11 cellular contexts compared by ENCODE assay signal in the genomic region with DNA sequence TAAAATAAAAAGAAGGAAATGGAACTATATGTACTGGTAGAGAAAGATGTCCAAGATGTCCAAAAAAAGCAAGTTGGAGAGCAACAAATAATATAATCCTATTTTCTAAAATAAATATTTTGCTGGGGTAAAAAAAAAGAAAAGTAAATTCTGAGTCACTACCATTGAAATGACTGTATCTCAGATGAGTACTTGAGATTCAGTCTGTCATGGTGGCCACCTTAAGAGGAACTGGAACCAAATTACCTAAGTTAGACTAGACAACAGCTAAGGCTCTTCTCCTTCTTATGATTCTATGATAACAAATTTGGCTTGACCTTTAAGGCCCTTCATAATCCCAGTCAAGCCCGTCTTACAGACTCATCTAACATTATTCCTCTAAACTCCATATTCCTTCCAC.
DNase-seq lines count a peak whose midpoint lies in the region; ATAC-seq and TF ChIP-seq lines count a peak whose summit lies in the region.
"Had no signal": no experiment of that assay in that cellular context is flagged by ENCODE, and none has a peak within 500 bp of the region (broad histone marks: within the 10 kb centered on the region; RNA-seq: fewer than 3 reads in every experiment).

No MANE protein-coding gene starts in this region.

- peaks cover 0 to 4% of the 10 kb centered on the region in 2 donors for H3K36me3 Mint-ChIP-seq in CD14-positive monocyte
- H3K36me3 Mint-ChIP-seq in activated naive CD4-positive, alpha-beta T cell treated with anti-CD3 and anti-CD28 coated beads for 36 hours (ENCODE audit: low read depth): no peaks in the 10 kb centered on the region
- H3K36me3 Mint-ChIP-seq: activated CD8-positive, alpha-beta memory T cell treated with anti-CD3 and anti-CD28 coated beads, Interleukin-2, amount 10 ng/mL, durations not matched to agents 7 days and 5 days had no signal

- H3K27ac ChIP-seq in esophagus muscularis mucosa (replicated peaks in 1 of 4): peak overlapping the region; percentile 64 to 71 (median 68)

- peaks cover 32% of the 10 kb centered on the region for H3K4me1 Mint-ChIP-seq in CD14-positive monocyte
- peaks cover 2% of the 10 kb centered on the region for H3K4me1 Mint-ChIP-seq in activated naive CD4-positive, alpha-beta T cell treated with anti-CD3 and anti-CD28 coated beads for 36 hours (ENCODE audit: low read depth)

- no peak for TF ChIP-seq EP300 in esophagus muscularis mucosa (IDR thresholded peaks at IDR 0.05)

- no peak overlapping the region for H3K4me3 ChIP-seq in esophagus muscularis mucosa

- H3K27me3 Mint-ChIP-seq in CD14-positive monocyte (ENCODE audit: low read depth in 3 of 3): peaks cover 11 to 18% (median 17%) of the 10 kb centered on the region in 3 donors
- peaks cover 4% of the 10 kb centered on the region for H3K27me3 Mint-ChIP-seq in activated naive CD4-positive, alpha-beta T cell treated with anti-CD3 and anti-CD28 coated beads for 36 hours (ENCODE audit: low read depth)

- CTCF ChIA-PET in activated naive CD4-positive, alpha-beta T cell treated with anti-CD3 and anti-CD28 coated beads for 36 hours (lab: Charles Lee): no interaction called here

- TF ChIP-seq CTCF in esophagus muscularis mucosa (IDR thresholded peaks at IDR 0.05) (no peak), CD14-positive monocyte (IDR thresholded peaks at IDR 0.05) (no peak)

- no peak for TF ChIP-seq POLR2A in esophagus muscularis mucosa (IDR thresholded peaks at IDR 0.05; ENCODE audit: low read depth)

- 96% methylated on average over 1 of the region's 1 CpG for WGBS in esophagus muscularis mucosa

- H3K36me3 ChIP-seq in esophagus muscularis mucosa: no peaks in the 10 kb centered on the region

- H3K4me1 ChIP-seq in esophagus muscularis mucosa: peaks cover 50 to 97% (median 70%) of the 10 kb centered on the region in 4 donors

- H3K9me3 ChIP-seq in esophagus muscularis mucosa: no peaks in the 10 kb centered on the region

- H3K27me3 ChIP-seq in esophagus muscularis mucosa: peaks cover 0 to 12% (median 3%) of the 10 kb centered on the region in 4 donors

- H3K9me3 Mint-ChIP-seq in CD14-positive monocyte: peaks cover 0 to 3% (median 0%) of the 10 kb centered on the region in 7 donors
- no peaks in the 10 kb centered on the region for H3K9me3 Mint-ChIP-seq in activated naive CD4-positive, alpha-beta T cell treated with anti-CD3 and anti-CD28 coated beads for 36 hours

- ATAC-seq in GM19023 (IDR thresholded peaks at IDR 0.05; ENCODE audit: unreplicated experiment) (peak; percentile 87), GM21786 (IDR thresholded peaks at IDR 0.05; ENCODE audit: unreplicated experiment) (peak; percentile 86), HG03354 (IDR thresholded peaks at IDR 0.05; ENCODE audit: poor library complexity, severe bottlenecking, unreplicated experiment) (peak; percentile 88)
- ATAC-seq: activated CD8-positive, alpha-beta memory T cell treated with anti-CD3 and anti-CD28 coated beads, Interleukin-2, amount 10 ng/mL, durations not matched to agents 7 days and 5 days had no signal

- no peak for DNase-seq in esophagus muscularis mucosa (ENCODE audit: extremely low spot score)
- DNase-seq in anterior cingulate cortex (lab: John Stamatoyannopoulos, UW): no peak
- no peak for DNase-seq in CD14-positive monocyte (ENCODE audit: low spot score)
- no peak for DNase-seq in activated naive CD4-positive, alpha-beta T cell treated with anti-CD3 and anti-CD28 coated beads for 36 hours
- no peak for DNase-seq in ecto neural progenitor cell (ENCODE audit: low spot score)
- DNase-seq: activated CD8-positive, alpha-beta memory T cell treated with anti-CD3 and anti-CD28 coated beads, Interleukin-2, amount 10 ng/mL, durations not matched to agents 7 days and 5 days; DMS79 treated with DMSO at 0.1 percent for 48 hours; NCI-H146 had no signal

- peak overlapping the region in 1 of 7 donors; percentile 33 for H3K27ac Mint-ChIP-seq in CD14-positive monocyte
- no peak overlapping the region for H3K27ac Mint-ChIP-seq in activated naive CD4-positive, alpha-beta T cell treated with anti-CD3 and anti-CD28 coated beads for 36 hours
- H3K27ac Mint-ChIP-seq: activated CD8-positive, alpha-beta memory T cell treated with anti-CD3 and anti-CD28 coated beads, Interleukin-2, amount 10 ng/mL, durations not matched to agents 7 days and 5 days had no signal

- H3K4me3 Mint-ChIP-seq in CD14-positive monocyte: no peak overlapping the region
- H3K4me3 Mint-ChIP-seq in activated naive CD4-positive, alpha-beta T cell treated with anti-CD3 and anti-CD28 coated beads for 36 hours: no peak overlapping the region
- H3K4me3 Mint-ChIP-seq: activated CD8-positive, alpha-beta memory T cell treated with anti-CD3 and anti-CD28 coated beads, Interleukin-2, amount 10 ng/mL, durations not matched to agents 7 days and 5 days had no signal

- intact Hi-C loops in esophagus muscularis mucosa (cut with DNase I): loop anchor here (5.0 to 10.0 kb wide), 2 partner anchors 269 to 457 kb away; partner anchors contain the start of gene HES1
- intact Hi-C loops in CD14-positive monocyte (cut with micrococcal nuclease): no loop called here
- intact Hi-C loops in activated naive CD4-positive, alpha-beta T cell treated with anti-CD3 and anti-CD28 coated beads for 36 hours (cut with micrococcal nuclease): no loop called here
